In the genomic region with DNA sequence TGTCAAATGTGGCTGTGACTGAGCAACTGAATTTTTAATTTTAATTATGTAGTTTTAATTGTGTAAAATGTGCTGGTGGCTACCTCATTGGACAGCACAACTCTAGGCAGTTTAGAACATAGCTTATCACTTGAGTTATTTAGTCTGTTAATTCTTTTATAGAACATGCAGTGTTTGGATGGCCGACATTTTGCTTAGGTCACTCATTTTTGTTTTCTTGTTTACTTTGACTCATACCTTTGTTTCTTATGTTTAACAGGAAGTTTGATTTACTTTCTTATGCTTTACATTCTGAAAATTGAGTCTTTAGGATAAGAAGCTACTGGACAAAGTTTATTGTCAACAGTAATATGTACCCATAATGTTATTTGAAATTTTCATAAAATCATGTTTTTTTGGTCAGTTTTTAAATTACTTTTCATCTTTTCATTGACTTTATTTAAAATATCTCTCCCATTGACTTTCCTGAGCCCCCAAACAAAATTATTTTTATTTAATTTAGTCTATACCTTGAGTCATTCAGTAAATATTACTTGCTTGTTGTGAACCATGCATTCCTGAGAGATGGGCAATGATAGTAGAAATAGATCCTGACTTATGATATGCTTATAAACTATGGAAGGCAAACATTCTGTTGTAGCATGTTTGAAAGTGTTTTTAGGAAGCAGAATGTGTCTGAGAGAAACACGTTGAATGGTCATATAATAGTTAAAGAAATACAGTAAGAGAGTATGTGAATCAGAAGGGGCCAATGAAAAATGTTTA, we compare ENCODE assay signal across 18 cellular contexts.
DNase-seq lines count a peak whose midpoint lies in the region; ATAC-seq and TF ChIP-seq lines count a peak whose summit lies in the region.
"Had no signal": no experiment of that assay in that cellular context is flagged by ENCODE, and none has a peak within 500 bp of the region (broad histone marks: within the 10 kb centered on the region; RNA-seq: fewer than 3 reads in every experiment).

No MANE protein-coding gene starts in this region.

- ATAC-seq in RWPE2 (ENCODE audit: low read depth), result peak; percentile 98
- no peak for ATAC-seq in HG03342 (IDR thresholded peaks at IDR 0.05; ENCODE audit: unreplicated experiment)
- ATAC-seq: HCT116 had no signal

- H3K27me3 ChIP-seq in breast epithelium (no peaks in the 10 kb centered on the region), RWPE2 (ENCODE audit: insufficient read depth, poor library complexity, severe bottlenecking) (no peaks in the 10 kb centered on the region), smooth muscle cell (ENCODE audit: low read depth) (no peaks in the 10 kb centered on the region)

- H4K20me1 ChIP-seq in smooth muscle cell (ENCODE audit: low read depth), result peaks cover 94% of the 10 kb centered on the region

- H3K9ac ChIP-seq in smooth muscle cell (ENCODE audit: low read depth), result no peak overlapping the region

- no peaks in the 10 kb centered on the region for H3F3A ChIP-seq in smooth muscle cell (ENCODE audit: low read depth)

- peaks cover 96% of the 10 kb centered on the region for H3K79me2 ChIP-seq in smooth muscle cell (ENCODE audit: low read depth)

- intact Hi-C loops in MCF 10A (cut with micrococcal nuclease) (no loop called here), breast epithelium (cut with DNase I; ENCODE audit: low total_unique reads) (no loop called here)

- POLR2A ChIA-PET in MCF 10A (lab: Yijun Ruan, JAX), result no interaction called here

- no peak overlapping the region for H2AFZ ChIP-seq in smooth muscle cell (ENCODE audit: low read depth)

- no peak for TF ChIP-seq POLR2A in breast epithelium (IDR thresholded peaks at IDR 0.05)

- no peak overlapping the region for H3K4me3 Mint-ChIP-seq in MCF 10A (ENCODE audit: unreplicated experiment)
- H3K4me3 Mint-ChIP-seq: activated CD4-positive, alpha-beta memory T cell treated with anti-CD3 and anti-CD28 coated beads, Interleukin-2, amount 10 ng/mL, durations not matched to agents 7 days and 5 days; CD4-positive, alpha-beta T cell; type B pancreatic cell had no signal

- peak overlapping the region; percentile 27 for H3K27ac Mint-ChIP-seq in MCF 10A (ENCODE audit: low read depth, unreplicated experiment)
- H3K27ac Mint-ChIP-seq: activated CD4-positive, alpha-beta memory T cell treated with anti-CD3 and anti-CD28 coated beads, Interleukin-2, amount 10 ng/mL, durations not matched to agents 7 days and 5 days; type B pancreatic cell had no signal

- H3K36me3 Mint-ChIP-seq in MCF 10A (ENCODE audit: insufficient read depth, unreplicated experiment), result no peaks in the 10 kb centered on the region
- H3K36me3 Mint-ChIP-seq: type B pancreatic cell had no signal

- H3K4me1 ChIP-seq in breast epithelium (peaks cover 0 to 7% of the 10 kb centered on the region in 2 donors), RWPE2 (ENCODE audit: insufficient read depth, poor library complexity, severe bottlenecking) (peaks cover 41% of the 10 kb centered on the region), smooth muscle cell (ENCODE audit: low read depth) (no peaks in the 10 kb centered on the region)

- H3K9me3 ChIP-seq in breast epithelium (no peaks in the 10 kb centered on the region), RWPE2 (ENCODE audit: severe bottlenecking) (no peaks in the 10 kb centered on the region), smooth muscle cell (replicated peaks; ENCODE audit: low read depth) (no peaks in the 10 kb centered on the region)

- no peak overlapping the region for H3K4me3 ChIP-seq in breast epithelium
- H3K4me3 ChIP-seq in RWPE2 (ENCODE audit: severe bottlenecking), result no peak overlapping the region
- H3K4me3 ChIP-seq in fibroblast of mammary gland (ENCODE audit: control insufficient read depth, low read depth, low read length), result no peak overlapping the region
- H3K4me3 ChIP-seq in smooth muscle cell, result no peak overlapping the region

- H3K4me1 Mint-ChIP-seq in MCF 10A (ENCODE audit: insufficient read depth, unreplicated experiment), result peaks cover 12% of the 10 kb centered on the region

- H3K27me3 Mint-ChIP-seq in MCF 10A (ENCODE audit: insufficient read depth, unreplicated experiment), result no peaks in the 10 kb centered on the region
- H3K27me3 Mint-ChIP-seq: activated CD4-positive, alpha-beta memory T cell treated with anti-CD3 and anti-CD28 coated beads, Interleukin-2, amount 10 ng/mL, durations not matched to agents 7 days and 5 days; CD4-positive, alpha-beta T cell; type B pancreatic cell had no signal

- CTCF ChIA-PET in MCF 10A (lab: Yijun Ruan, JAX), result no interaction called here

- no peak for TF ChIP-seq CTCF in MCF 10A (IDR thresholded peaks at IDR 0.05; ENCODE audit: unreplicated experiment)
- TF ChIP-seq CTCF in breast epithelium (IDR thresholded peaks at IDR 0.05), result no peak
- no peak for TF ChIP-seq CTCF in RWPE2 (IDR thresholded peaks at IDR 0.05; ENCODE audit: poor library complexity, severe bottlenecking)
- TF ChIP-seq CTCF in fibroblast of mammary gland (conservative IDR thresholded peaks at IDR 0.05; ENCODE audit: control insufficient read depth, insufficient read depth, low read depth, low read length), result no peak
- TF ChIP-seq CTCF in smooth muscle cell (IDR thresholded peaks at IDR 0.05; ENCODE audit: borderline replicate concordance, insufficient read depth, poor library complexity, severe bottlenecking), result no peak

- no peak overlapping the region for H3K4me2 ChIP-seq in smooth muscle cell

- no peak overlapping the region for H3K27ac ChIP-seq in breast epithelium
- H3K27ac ChIP-seq in RWPE2 (ENCODE audit: poor library complexity, severe bottlenecking), result peak overlapping the region; percentile 69
- peak overlapping the region; percentile 36 for H3K27ac ChIP-seq in smooth muscle cell (ENCODE audit: low read depth)

- H3K36me3 ChIP-seq in breast epithelium, result no peaks in the 10 kb centered on the region
- no peaks in the 10 kb centered on the region for H3K36me3 ChIP-seq in RWPE2 (ENCODE audit: low read depth)
- no peaks in the 10 kb centered on the region for H3K36me3 ChIP-seq in smooth muscle cell (ENCODE audit: low read depth)

- DNase-seq in MCF 10A (ENCODE audit: unreplicated experiment) (peak; percentile 6), breast epithelium (ENCODE audit: low spot score in 2 of 2) (no peak), RWPE2 (ENCODE audit: low spot score) (no peak), fibroblast of mammary gland (ENCODE audit: low read depth) (peak; percentile 63), smooth muscle cell (lab: John Stamatoyannopoulos, UW; ENCODE audit: unreplicated experiment) (no peak), NCI-H524 treated with DMSO at 0.1 percent for 48 hours (lab: John Stamatoyannopoulos, UW) (no peak), activated gamma-delta T cell treated with Interleukin-2 at 50 U/mL for 16 hours (no peak)
- DNase-seq: activated CD4-positive, alpha-beta memory T cell treated with anti-CD3 and anti-CD28 coated beads, Interleukin-2, amount 10 ng/mL, durations not matched to agents 7 days and 5 days; CD4-positive, alpha-beta T cell; cerebellar nuclear complex; KBM-7; kidney glomerular epithelial cell; NCI-H1436 treated with DMSO at 0.1 percent for 48 hours; NCI-H446 treated with DMSO at 0.1 percent for 48 hours; stimulated activated naive CD4-positive, alpha-beta T cell treated with Interleukin-2 at 50 U/mL for 16 hours had no signal

- 86% methylated on average over 2 of the region's 2 CpGs for WGBS in smooth muscle cell (ENCODE audit: low lambda C conversion rate)

- no TSS peak for BruUV-seq in MCF 10A (replicated peaks; lab: Mats Ljungman, UMichigan)

- H3K9me3 Mint-ChIP-seq in MCF 10A (ENCODE audit: unreplicated experiment), result no peaks in the 10 kb centered on the region
- H3K9me3 Mint-ChIP-seq: CD4-positive, alpha-beta T cell had no signal

Comparison
In these comparisons a context has a peak if more than half of its experiments do, and no peak if none do; other contexts are left out.
1. DNase-seq: peak in MCF 10A (single experiment) and fibroblast of mammary gland (single experiment); none in breast epithelium (0 of 2), RWPE2 (single experiment), smooth muscle cell (single experiment), NCI-H524 treated with DMSO at 0.1 percent for 48 hours (single experiment) and activated gamma-delta T cell treated with Interleukin-2 at 50 U/mL for 16 hours (single experiment).
2. H3K27ac ChIP-seq: peak in RWPE2 (single experiment) and smooth muscle cell (single experiment); none in breast epithelium (0 of 2).